Comparison of ENCODE assay signal across 7 cellular contexts in genomic region chr4:47933798-47934197, GRCh38. TPM values are rescaled to one million over a fixed set of nuclear protein-coding genes. Genes with fewer than 3 reads are reported as not detected.
A peak's percentile ranks its signal among the peaks of the same experiment; 100 is the strongest.
DNase-seq lines count a peak whose midpoint lies in the region; ATAC-seq and TF ChIP-seq lines count a peak whose summit lies in the region.

No MANE protein-coding gene starts in this region.

- no TSS peak for BruUV-seq in MCF 10A (replicated peaks; lab: Mats Ljungman, UMichigan)

- intact Hi-C loops in MCF 10A (cut with micrococcal nuclease): loop anchor here (1.0 to 10.0 kb wide), 4 partner anchors 229 to 549 kb away; no protein-coding TSS in a partner anchor

- peaks cover 20% of the 10 kb centered on the region for H3K4me1 Mint-ChIP-seq in MCF 10A (ENCODE audit: insufficient read depth, unreplicated experiment)

- H3K4me3 Mint-ChIP-seq in MCF 10A (ENCODE audit: unreplicated experiment): no peak overlapping the region

- no peaks in the 10 kb centered on the region for H3K9me3 Mint-ChIP-seq in MCF 10A (ENCODE audit: unreplicated experiment)

- H3K36me3 Mint-ChIP-seq in MCF 10A (ENCODE audit: insufficient read depth, unreplicated experiment): no peaks in the 10 kb centered on the region

- POLR2A ChIA-PET in MCF 10A (lab: Yijun Ruan, JAX): interaction anchor here (0.7 to 1.1 kb wide), 4 partner anchors 19 to 196 kb away, joined by 3 read pairs; partner anchors contain the start of gene NFXL1

- DNase-seq in ELR (ENCODE audit: low read depth) (peak; percentile 64), NCI-H2029 (lab: John Stamatoyannopoulos, UW) (peak; percentile 5), MCF 10A (ENCODE audit: unreplicated experiment) (peak; percentile 51), left kidney (ENCODE audit: low read depth, low spot score) (peak; percentile 64)
- no peak for DNase-seq in activated effector memory CD4-positive, alpha-beta T cell treated with anti-CD3 and anti-CD28 coated beads, Interleukin-2, amount 50 U/mL, for 16 hours

- H3K27me3 Mint-ChIP-seq in MCF 10A (ENCODE audit: insufficient read depth, unreplicated experiment): no peaks in the 10 kb centered on the region

- TF ChIP-seq CTCF in MCF 10A (IDR thresholded peaks at IDR 0.05; ENCODE audit: unreplicated experiment): peak; percentile 44

- CTCF ChIA-PET in MCF 10A (lab: Yijun Ruan, JAX): interaction anchor here (0.6 to 5.4 kb wide), 33 partner anchors 8 to 1274 kb away, joined by 3 to 44 read pairs (median 3); partner anchors contain the start of gene NFXL1

- ATAC-seq in GM21717 (IDR thresholded peaks at IDR 0.05; ENCODE audit: unreplicated experiment): peak; percentile 58
- ATAC-seq in HG03139 (IDR thresholded peaks at IDR 0.05; ENCODE audit: unreplicated experiment): no peak

- H3K27ac Mint-ChIP-seq in MCF 10A (ENCODE audit: low read depth, unreplicated experiment): no peak overlapping the region

RNA-seq across cellular contexts. Expression of gene NFXL1, which starts 19.4 kb away (rescaled TPM):
- total RNA-seq in MCF 10A (2022): 52.4 and 53.0 TPM in 2 replicates
